ENCODE assay signal across 14 cellular contexts in genomic region chr6:52918027-52918722, GRCh38. TPM values are rescaled to one million over a fixed set of nuclear protein-coding genes. Genes with fewer than 3 reads are reported as not detected.
DNase-seq lines count a peak whose midpoint lies in the region; ATAC-seq and TF ChIP-seq lines count a peak whose summit lies in the region.
"Not testable (repeated sequence)": the region's sequence is repeated elsewhere in the genome, so short reads cannot be mapped to it uniquely, and the experiment has no call there.
"Had no signal": no experiment of that assay in that cellular context is flagged by ENCODE, and none has a peak within 500 bp of the region (broad histone marks: within the 10 kb centered on the region; RNA-seq: fewer than 3 reads in every experiment).

No MANE protein-coding gene starts in this region.

- POLR2A ChIA-PET in HCT116 (lab: Charles Lee): not testable (repeated sequence)
- POLR2A ChIA-PET in PC-9 (lab: Charles Lee; ENCODE audit: unreplicated experiment): interaction anchor here (0.8 kb wide), 1 partner anchor 30 kb away, joined by 8 read pairs; no protein-coding TSS in a partner anchor

- TF ChIP-seq POLR2A in HCT116 (IDR thresholded peaks at IDR 0.05; ENCODE audit: borderline replicate concordance, extremely low read depth, insufficient read depth, insufficient read length); upper lobe of left lung (IDR thresholded peaks at IDR 0.05): not testable (repeated sequence)

- H3K27me3 ChIP-seq in HCT116 (ENCODE audit: insufficient read depth, low read length); PC-9 (ENCODE audit: insufficient read depth, low read depth); osteoblast (ENCODE audit: insufficient read depth, low read length); upper lobe of left lung: not testable (repeated sequence)

- not testable (repeated sequence) for TF ChIP-seq CTCF in HCT116 (IDR thresholded peaks at IDR 0.05 in 2 of 3, conservative IDR thresholded peaks at IDR 0.05 in 1 of 3; ENCODE audit: borderline replicate concordance in 1 of 3, insufficient read depth in 1 of 3, low read depth in 2 of 3, low read length in 2 of 3); PC-9 (conservative IDR thresholded peaks at IDR 0.05); osteoblast (IDR thresholded peaks at IDR 0.05; ENCODE audit: extremely low read depth, low read depth, low read length); upper lobe of left lung (IDR thresholded peaks at IDR 0.05)

- intact Hi-C loops in HCT116 (cut with micrococcal nuclease): not testable (repeated sequence)
- intact Hi-C loops in PC-9 (cut with micrococcal nuclease; ENCODE audit: unreplicated experiment): loop anchor here (1.0 kb wide), 1 partner anchor 77 kb away; the partner anchor contains the start of gene GSTA4

- H3K79me2 ChIP-seq in HCT116 (ENCODE audit: insufficient read depth, low read length); PC-9 (ENCODE audit: low read depth); osteoblast (ENCODE audit: insufficient read depth, low read length): not testable (repeated sequence)

- CTCF ChIA-PET in HCT116 (lab: Charles Lee); PC-9 (lab: Charles Lee): not testable (repeated sequence)

- H3K4me3 ChIP-seq in HCT116 (replicated peaks in 1 of 2; ENCODE audit: low read depth in 1 of 2, low read length in 2 of 2); PC-9; osteoblast (ENCODE audit: insufficient read depth, low read length); upper lobe of left lung: not testable (repeated sequence)

- not testable (repeated sequence) for H3K36me3 ChIP-seq in HCT116 (ENCODE audit: control insufficient read depth in 1 of 2, insufficient read depth in 2 of 2, low read length in 2 of 2); PC-9 (ENCODE audit: low read depth); osteoblast (ENCODE audit: insufficient read depth, low read length); upper lobe of left lung

- not testable (repeated sequence) for H2AFZ ChIP-seq in HCT116 (ENCODE audit: low read depth, low read length, poor library complexity, severe bottlenecking); PC-9; osteoblast (ENCODE audit: low read length)

- not testable (repeated sequence) for H3K9me2 ChIP-seq in HCT116 (ENCODE audit: insufficient read depth); PC-9 (ENCODE audit: insufficient read depth)

- not testable (repeated sequence) for H3K4me1 ChIP-seq in HCT116 (ENCODE audit: control insufficient read depth in 1 of 2, insufficient read depth in 2 of 2, low read length in 2 of 2); osteoblast (ENCODE audit: insufficient read depth, low read length)
- H3K4me1 ChIP-seq in PC-9 (replicated peaks; ENCODE audit: insufficient read depth) (peaks cover 46% of the 10 kb centered on the region), upper lobe of left lung (peaks cover 6 to 32% (median 10%) of the 10 kb centered on the region in 4 donors)

- peaks cover 29% of the 10 kb centered on the region for H3F3A ChIP-seq in PC-9 (ENCODE audit: insufficient read depth, low read depth)

- not testable (repeated sequence) for TF ChIP-seq RAD21 in HCT116 (IDR thresholded peaks at IDR 0.05; ENCODE audit: low read depth)

- not testable (repeated sequence) for H3K27ac ChIP-seq in HCT116 (ENCODE audit: low read depth, low read length); PC-9; osteoblast (ENCODE audit: low read depth, low read length)
- H3K27ac ChIP-seq in upper lobe of left lung: peak overlapping the region; percentile 8 to 73 (median 48)

- not testable (repeated sequence) for H3K9me3 ChIP-seq in HCT116 (ENCODE audit: control insufficient read depth in 1 of 2, insufficient read depth in 1 of 2, low read depth in 1 of 2, low read length in 2 of 2); PC-9 (ENCODE audit: insufficient read depth, low read depth); osteoblast (ENCODE audit: low read depth, low read length); upper lobe of left lung

- BruUV-seq in HCT116 (replicated peaks; lab: Mats Ljungman, UMichigan); PC-9 (replicated peaks; lab: Mats Ljungman, UMichigan): not testable (repeated sequence)

- not testable (repeated sequence) for H3K9ac ChIP-seq in HCT116 (ENCODE audit: low read length)

- not testable (repeated sequence) for H4K20me1 ChIP-seq in HCT116 (ENCODE audit: insufficient read depth); PC-9 (ENCODE audit: insufficient read depth); osteoblast (ENCODE audit: insufficient read depth, low read length)

- TF ChIP-seq EP300 in upper lobe of left lung (IDR thresholded peaks at IDR 0.05): not testable (repeated sequence)

- H3K4me2 ChIP-seq in HCT116 (ENCODE audit: low read length); osteoblast (ENCODE audit: insufficient read depth, low read length): not testable (repeated sequence)
- peak overlapping the region; percentile 45 for H3K4me2 ChIP-seq in PC-9

- RAD21 ChIA-PET in HCT116 (lab: Charles Lee; ENCODE audit: low non-redundant PET in 1 of 2, low total read pairs in 2 of 2, uncharacterized antibody in 2 of 2, unreplicated experiment in 2 of 2): not testable (repeated sequence)

- peak; percentile 74 for DNase-seq in COLO829 (ENCODE audit: low spot score)
- DNase-seq in HCT116 (ENCODE audit: low read depth, low spot score); upper lobe of left lung: not testable (repeated sequence)
- peak; percentile 78 to 99 for DNase-seq in PC-9
- DNase-seq in amniotic epithelial cell (ENCODE audit: low read depth): peak; percentile 29
- DNase-seq in dedifferentiated amniotic fluid mesenchymal stem cell (ENCODE audit: extremely low spot score): peak; percentile 85
- DNase-seq in foreskin melanocyte: peak; percentile 99
- DNase-seq in osteoblast (ENCODE audit: insufficient read length, low spot score, missing footprints): peak; percentile 85

- 52 to 61% methylated on average over 6 to 9 of the region's 9 CpGs for WGBS in upper lobe of left lung, 2 donors

- ATAC-seq in HCT116; upper lobe of left lung (ENCODE audit: low FRiP score in 2 of 2): not testable (repeated sequence)

TF ChIP-seq in HCT116, 20 proteins besides CTCF, POLR2A, EP300 and RAD21:
- TF ChIP-seq FOSL1 (IDR thresholded peaks at IDR 0.05; ENCODE audit: low read depth) (peak; percentile 8; the same call in 1 of the 2 replicates), JUND (IDR thresholded peaks at IDR 0.05) (0 out of 2 replicates have a peak, but pooled peaks have one; percentile 26), SP1 (IDR thresholded peaks at IDR 0.05; ENCODE audit: low read depth) (0 out of 2 replicates have a peak, but pooled peaks have one; percentile 12)
TF ChIP-seq in HCT116: peak in this region for 3; not testable (repeated sequence) for 17.

RNA-seq across cellular contexts. Expression of gene GSTA3, which starts 8.7 kb away (rescaled TPM):
- total RNA-seq in HCT116 (2021; ENCODE audit: unreplicated experiment) (not detected), PC-9 (2021) (not detected in 2 replicates), osteoblast (not detected in 2 replicates), upper lobe of left lung (1 to 10 TPM in 1 of 6 donors, under 1 TPM in 4, not detected in 1; 0.46 to 2.0 (median 0.57) TPM)
- polyA plus RNA-seq in HCT116 (2012): not detected in 2 replicates
- total RNA-seq: activated naive CD4-positive, alpha-beta T cell treated with anti-CD3 and anti-CD28 coated beads, Interleukin-2, amount 50 U/mL, for 72 hours; activated T-cell treated with anti-CD3 and anti-CD28 coated beads, Interleukin-2, amount 50 U/mL, for 72 hours; HT-29; left ventricle myocardium inferior; LHCN-M2; omental fat pad had no signal
